ENCODE assay signal across 8 cellular contexts in genomic region chr16:8961811-8962390, GRCh38. TPM values are rescaled to one million over a fixed set of nuclear protein-coding genes. Genes with fewer than 3 reads are reported as not detected.
DNase-seq lines count a peak whose midpoint lies in the region; ATAC-seq, FAIRE-seq and TF ChIP-seq lines count a peak whose summit lies in the region.

No MANE protein-coding gene starts in this region.

- H3K9ac ChIP-seq in PC-3 (ENCODE audit: low read length): peak overlapping the region; percentile 57

- BruUV-seq in PC-3 (replicated peaks; lab: Mats Ljungman, UMichigan): TSS peak; percentile 47

- peak overlapping the region; percentile 84 for H3K4me2 ChIP-seq in PC-3 (ENCODE audit: low read length)

- CTCF ChIA-PET in PC-3 (lab: Charles Lee): interaction anchor here (0.6 kb wide), 1 partner anchor 117 kb away, joined by 3 read pairs; no protein-coding TSS in a partner anchor

- H3K27me3 ChIP-seq in PC-3 (ENCODE audit: low read length) (no peaks in the 10 kb centered on the region), pancreas (no peaks in the 10 kb centered on the region)

- ATAC-seq in PC-3 (no peak), pancreas (no peak)

- intact Hi-C loops in PC-3 (cut with micrococcal nuclease): loop anchor here (2.0 kb wide), 1 partner anchor 131 kb away; no protein-coding TSS in a partner anchor
- intact Hi-C loops in pancreas (cut with DNase I): no loop called here

- no peaks in the 10 kb centered on the region for H3F3A ChIP-seq in PC-3 (ENCODE audit: low read length, unreplicated experiment)

- peaks cover 58% of the 10 kb centered on the region for H4K20me1 ChIP-seq in PC-3 (ENCODE audit: low read length)

- H3K36me3 ChIP-seq in PC-3 (ENCODE audit: low read depth, low read length): no peaks in the 10 kb centered on the region
- H3K36me3 ChIP-seq in pancreas: no peaks in the 10 kb centered on the region

- no peak for TF ChIP-seq CTCF in PC-3 (conservative IDR thresholded peaks at IDR 0.05; ENCODE audit: low read depth, low read length)
- no peak for TF ChIP-seq CTCF in epithelial cell of esophagus (IDR thresholded peaks at IDR 0.05; ENCODE audit: insufficient read depth, low read depth, low read length, missing control alignments)
- no peak for TF ChIP-seq CTCF in pancreas (IDR thresholded peaks at IDR 0.05)

- peak overlapping the region; percentile 96 for H3K4me3 ChIP-seq in GM08714 (ENCODE audit: low read length)
- peak overlapping the region; percentile 78 for H3K4me3 ChIP-seq in PC-3 (ENCODE audit: low read length)
- peak overlapping the region; percentile 76 for H3K4me3 ChIP-seq in epithelial cell of esophagus (ENCODE audit: low read length)
- H3K4me3 ChIP-seq in pancreas: peak overlapping the region; percentile 63 to 87 (median 76)

- H3K9me3 ChIP-seq in PC-3 (ENCODE audit: low read length) (no peaks in the 10 kb centered on the region), pancreas (no peaks in the 10 kb centered on the region)

- H3K9me2 ChIP-seq in PC-3 (replicated peaks; ENCODE audit: low read length): no peaks in the 10 kb centered on the region

- DNase-seq in PC-3 (peak; percentile 11), epithelial cell of esophagus (ENCODE audit: low read depth) (peak; percentile 8), pancreas (no peak), NCI-H82 (lab: John Stamatoyannopoulos, UW) (no peak), T1000 (lab: John Stamatoyannopoulos, UW) (no peak), islet precursor cell (no peak), H4 (ENCODE audit: low spot score) (no peak)

- peaks cover 62% of the 10 kb centered on the region for H3K79me2 ChIP-seq in PC-3 (ENCODE audit: low read length)

- no peak overlapping the region for H2AFZ ChIP-seq in PC-3 (ENCODE audit: low read length)

- 8 to 10% methylated on average over 15 of the region's 15 CpGs for WGBS in pancreas, 2 donors

- H3K27ac ChIP-seq in PC-3 (ENCODE audit: low read length) (no peak overlapping the region), pancreas (peak overlapping the region in 3 of 4 donors; percentile 35 to 71 (median 63))

- H3K4me1 ChIP-seq in PC-3 (ENCODE audit: insufficient read depth, low read length) (peaks cover 31% of the 10 kb centered on the region), pancreas (peaks cover 32 to 39% (median 39%) of the 10 kb centered on the region in 3 donors)

- FAIRE-seq in pancreas (lab: Jason Lieb, UNC): no peak

- POLR2A ChIA-PET in PC-3 (lab: Charles Lee; ENCODE audit: unreplicated experiment): no interaction called here

RNA-seq across cellular contexts. Expression of gene USP7, which starts 1.8 kb away (rescaled TPM):
- total RNA-seq in PC-3 (2014; rRNA removed) (52.8 and 73.8 TPM in 2 replicates), pancreas (10 to 100 TPM; 37.1 to 56.5 (median 40.6) TPM)
- polyA plus RNA-seq in pancreas: 10 to 100 TPM; 13.0 to 30.2 TPM
- 14.4 and 33.8 TPM in 2 replicates for total RNA-seq in H4 (2014; rRNA removed; shearing (Covaris generic))

Comparison
In these comparisons a context has a peak if more than half of its experiments do, and no peak if none do; other contexts are left out.
1. DNase-seq: peak in PC-3 (single experiment) and epithelial cell of esophagus (single experiment); none in pancreas (0 of 6), NCI-H82 (single experiment), T1000 (single experiment), islet precursor cell (single experiment) and H4 (single experiment).
2. Peak in every context shown above with its lines, with median percentiles within 50 percentile points of each other: H3K4me3 ChIP-seq.